In the genomic region with DNA sequence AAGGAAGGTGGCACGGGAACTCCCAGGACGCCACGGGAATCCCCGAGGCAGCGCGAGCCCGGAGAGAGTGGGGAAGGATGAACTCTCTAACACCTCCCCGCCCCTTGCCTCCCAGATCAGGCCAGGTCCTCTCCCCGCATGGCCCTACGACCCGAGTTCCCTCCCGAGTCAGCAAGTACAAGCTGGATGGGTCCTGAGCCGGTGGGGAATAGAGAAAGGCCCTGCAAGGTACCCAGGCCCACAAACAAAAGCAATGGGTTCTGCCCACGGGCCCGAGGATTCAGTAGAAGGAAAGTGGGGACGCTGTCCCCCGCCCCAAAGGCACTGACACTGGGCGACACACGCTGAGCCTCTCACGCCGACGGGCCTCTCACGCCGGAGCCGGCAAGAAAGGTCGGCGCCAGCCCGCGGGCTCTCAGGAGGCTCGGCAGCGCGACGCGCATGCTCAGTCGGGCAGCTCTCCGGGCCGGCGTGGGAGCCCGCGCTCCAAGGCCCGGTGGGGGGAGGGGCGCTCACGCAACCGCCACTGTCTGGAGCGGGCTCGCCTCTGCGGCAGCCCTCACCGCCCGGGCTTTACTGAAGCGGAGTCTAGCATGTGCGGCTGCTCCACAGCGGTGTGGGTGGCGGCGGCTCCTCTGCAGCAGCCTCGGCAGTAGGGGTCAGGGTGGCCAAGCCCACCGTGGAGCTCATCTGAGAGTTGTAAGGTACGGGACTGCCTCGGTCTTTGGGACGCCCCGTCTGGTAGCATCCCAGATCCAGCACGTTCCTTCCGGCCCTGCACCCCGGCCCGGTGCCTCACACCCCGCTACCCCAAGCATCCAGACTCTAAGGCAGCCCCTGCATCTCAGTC, we compare ENCODE assay signal across 8 cellular contexts. TPM values are rescaled to one million over a fixed set of nuclear protein-coding genes. Genes with fewer than 3 reads are reported as not detected.
A peak's percentile ranks its signal among the peaks of the same experiment; 100 is the strongest.
DNase-seq lines count a peak whose midpoint lies in the region; ATAC-seq and TF ChIP-seq lines count a peak whose summit lies in the region.
"Not testable (repeated sequence)": the region's sequence is repeated elsewhere in the genome, so short reads cannot be mapped to it uniquely, and the experiment has no call there.

No MANE protein-coding gene starts in this region.

- not testable (repeated sequence) for H3K79me1 ChIP-seq in neuronal stem cell (ENCODE audit: low read depth, low read length)

- intact Hi-C loops in head of caudate nucleus (cut with DNase I), result not testable (repeated sequence)

- not testable (repeated sequence) for H3K27me3 Mint-ChIP-seq in GM23338 (ENCODE audit: insufficient read depth, low read depth, poor library complexity)

- H3K4me3 Mint-ChIP-seq in GM23338, result not testable (repeated sequence)

- H2BK12ac ChIP-seq in neuronal stem cell (ENCODE audit: low read length), result not testable (repeated sequence)

- peaks cover 15% of the 10 kb centered on the region; the same call in 2 of the 3 replicates for H3K36me3 Mint-ChIP-seq in GM23338 (ENCODE audit: low read depth)

- H3K27ac ChIP-seq in GM23338 (ENCODE audit: low read depth); neuronal stem cell (replicated peaks; ENCODE audit: low read length): not testable (repeated sequence)

- no CpG with 5 or more reads among the region's 65 CpGs for WGBS in neuronal stem cell (ENCODE audit: extremely low coverage in 2 of 2, insufficient read length in 2 of 2, insufficient replicate concordance in 1 of 2), 2 donors

- H3K79me2 ChIP-seq in GM23338 (replicated peaks; ENCODE audit: insufficient read depth), result not testable (repeated sequence)

- H3K27me3 ChIP-seq in GM23338 (ENCODE audit: insufficient read depth); adipocyte (replicated peaks; ENCODE audit: control insufficient read depth, insufficient read depth, low read length); neuronal stem cell (ENCODE audit: control insufficient read depth in 3 of 3, insufficient read depth in 3 of 3, low read depth in 1 of 3, low read length in 3 of 3): not testable (repeated sequence)

- not testable (repeated sequence) for H3F3A ChIP-seq in GM23338 (replicated peaks; ENCODE audit: low read depth)

- peaks cover 29% of the 10 kb centered on the region for H3K9me3 Mint-ChIP-seq in GM23338

- H4K8ac ChIP-seq in neuronal stem cell (ENCODE audit: low read depth, low read length), result not testable (repeated sequence)

- not testable (repeated sequence) for H3K4me1 ChIP-seq in GM23338 (ENCODE audit: insufficient read depth); adipocyte (ENCODE audit: control insufficient read depth, insufficient read depth, low read length); neuronal stem cell (ENCODE audit: control insufficient read depth in 2 of 2, insufficient read depth in 1 of 2, low read depth in 1 of 2, low read length in 2 of 2)

- H2AFZ ChIP-seq in GM23338, result not testable (repeated sequence)
- peak overlapping the region; percentile 45 for H2AFZ ChIP-seq in neuronal stem cell (ENCODE audit: low read length)

- TF ChIP-seq CTCF in GM23338 (conservative IDR thresholded peaks at IDR 0.05; ENCODE audit: low read depth in 2 of 2); LNCaP clone FGC (IDR thresholded peaks at IDR 0.05; ENCODE audit: control insufficient read depth, extremely low read depth, insufficient read depth): not testable (repeated sequence)

- not testable (repeated sequence) for H3K9me3 ChIP-seq in adipocyte (ENCODE audit: control insufficient read depth, low read length); neuronal stem cell (replicated peaks in 1 of 2; ENCODE audit: control insufficient read depth in 2 of 2, insufficient read depth in 1 of 2, low read depth in 1 of 2, low read length in 2 of 2)

- peak overlapping the region; percentile 87 for H3K4me2 ChIP-seq in GM23338
- H3K4me2 ChIP-seq in neuronal stem cell (ENCODE audit: insufficient read depth, low read length, poor library complexity, severe bottlenecking), result peak overlapping the region; percentile 33

- peak overlapping the region; percentile 61 for H3K4me3 ChIP-seq in GM23338
- peak overlapping the region; percentile 49 for H3K4me3 ChIP-seq in LNCaP clone FGC (ENCODE audit: low read depth, low read length)
- H3K4me3 ChIP-seq in adipocyte (ENCODE audit: low read length), result peak overlapping the region; percentile 68
- not testable (repeated sequence) for H3K4me3 ChIP-seq in neuronal stem cell (ENCODE audit: low read length in 2 of 2)

- H3K4ac ChIP-seq in neuronal stem cell (ENCODE audit: low read length), result not testable (repeated sequence)

- H4K20me1 ChIP-seq in GM23338 (replicated peaks; ENCODE audit: insufficient read depth), result not testable (repeated sequence)

- H3K27ac Mint-ChIP-seq in GM23338, result not testable (repeated sequence)

- not testable (repeated sequence) for H3K9me2 ChIP-seq in GM23338 (ENCODE audit: insufficient read depth)

- H3K23ac ChIP-seq in neuronal stem cell (ENCODE audit: low read depth, low read length, poor library complexity), result not testable (repeated sequence)

- not testable (repeated sequence) for H2BK5ac ChIP-seq in neuronal stem cell (ENCODE audit: low read length)

- H3K36me3 ChIP-seq in GM23338 (ENCODE audit: insufficient read depth); adipocyte (ENCODE audit: control insufficient read depth, insufficient read depth, low read length, severe bottlenecking); neuronal stem cell (replicated peaks in 1 of 2; ENCODE audit: control insufficient read depth in 2 of 2, insufficient read depth in 2 of 2, low read length in 2 of 2): not testable (repeated sequence)

- H2BK15ac ChIP-seq in neuronal stem cell (ENCODE audit: low read length), result not testable (repeated sequence)

- ATAC-seq in GM23338, result peak; percentile 87
- peak; percentile 85 to 94 for ATAC-seq in activated CD4-positive, CD25-positive, alpha-beta regulatory T cell treated with anti-CD3 and anti-CD28 coated beads, Interleukin-2, amount 50 U/mL, for 24 hours

- H4K91ac ChIP-seq in neuronal stem cell (ENCODE audit: low read depth, low read length, poor library complexity), result not testable (repeated sequence)

- H3K14ac ChIP-seq in neuronal stem cell (ENCODE audit: low read length), result not testable (repeated sequence)

- DNase-seq in DMS53 (lab: John Stamatoyannopoulos, UW), result peak; percentile 63
- peak; percentile 59 for DNase-seq in GM23338 (ENCODE audit: low spot score)
- not testable (repeated sequence) for DNase-seq in LNCaP clone FGC (ENCODE audit: low read depth); neuronal stem cell (ENCODE audit: low spot score)
- DNase-seq in adipocyte (ENCODE audit: low read depth), result peak; percentile 59
- peak in 39 of 42 donors; percentile 26 to 88 (median 59) for DNase-seq in head of caudate nucleus
- DNase-seq in stimulated activated CD8-positive, alpha-beta memory T cell treated with anti-CD3 and anti-CD28 coated beads, Interleukin-2, amount 100 ng/mL, for 48 hours (ENCODE audit: low read depth in 2 of 2), result peak; percentile 40 to 51

- H2AK5ac ChIP-seq in neuronal stem cell (ENCODE audit: low read depth, low read length), result not testable (repeated sequence)

- H2BK120ac ChIP-seq in neuronal stem cell (ENCODE audit: low read depth, low read length), result not testable (repeated sequence)

- H3K4me1 Mint-ChIP-seq in GM23338, result not testable (repeated sequence)

- not testable (repeated sequence) for H3K18ac ChIP-seq in neuronal stem cell (ENCODE audit: low read length)

- H3K9ac ChIP-seq in adipocyte (ENCODE audit: low read length) (peak overlapping the region; percentile 60), neuronal stem cell (ENCODE audit: low read depth, low read length, poor library complexity) (peak overlapping the region; percentile 44)

RNA-seq across cellular contexts. Expression of gene DHRS4, which starts 16.1 kb away (rescaled TPM):
- total RNA-seq in GM23338 (2014; rRNA removed; shearing (Covaris generic)), result 15.1 and 16.6 TPM in 2 replicates
- polyA plus RNA-seq in GM23338 (2016; fragmentation: Nextera tagmentation; extraction: Ambion mirVana), result 16.7 and 18.4 TPM in 2 replicates
- polyA plus RNA-seq in neuronal stem cell (2013, experiment 1 of 2), result 12.9 TPM
- polyA plus RNA-seq in neuronal stem cell (2013, experiment 2 of 2), result 14.1 TPM

RNA-seq across cellular contexts. Expression of gene DHRS4L2, which starts 19.1 kb away (rescaled TPM):
- total RNA-seq in GM23338 (2014; rRNA removed; shearing (Covaris generic)), result 6.2 and 6.7 TPM in 2 replicates
- polyA plus RNA-seq in GM23338 (2016; fragmentation: Nextera tagmentation; extraction: Ambion mirVana), result 12.9 and 14.3 TPM in 2 replicates
- polyA plus RNA-seq in neuronal stem cell (2013, experiment 1 of 2), result 13.4 TPM
- polyA plus RNA-seq in neuronal stem cell (2013, experiment 2 of 2), result 13.9 TPM
